Comparison of ENCODE assay signal across 1 cellular context in genomic region chr4:141899103-141899502, GRCh38.
TF ChIP-seq lines count a peak whose summit lies in the region.

No MANE protein-coding gene starts in this region.

TF ChIP-seq in IMR-90, 13 proteins besides CTCF, POLR2A, EP300 and RAD21 (continued from another document):
- TF ChIP-seq USF2 (IDR thresholded peaks at IDR 0.05; ENCODE audit: low read depth, low read length) (no peak), FOS (IDR thresholded peaks at IDR 0.05; ENCODE audit: low read depth, low read length) (no peak), SMC3 (IDR thresholded peaks at IDR 0.05; ENCODE audit: low read depth, low read length) (no peak), RFX5 (IDR thresholded peaks at IDR 0.05; ENCODE audit: low read depth, low read length) (no peak), BHLHE40 (IDR thresholded peaks at IDR 0.05; ENCODE audit: low read depth, low read length) (no peak), CEBPB (IDR thresholded peaks at IDR 0.05; ENCODE audit: low read depth, low read length) (no peak), NFE2L2 (IDR thresholded peaks at IDR 0.05; ENCODE audit: low read depth, low read length) (no peak), MAZ (IDR thresholded peaks at IDR 0.05; ENCODE audit: borderline replicate concordance, low read depth, low read length) (no peak), MXI1 (IDR thresholded peaks at IDR 0.05; ENCODE audit: borderline replicate concordance, low read depth, low read length) (no peak), CHD1 (IDR thresholded peaks at IDR 0.05; ENCODE audit: low read depth, low read length) (no peak)
